Comparison of ENCODE assay signal across 33 cellular contexts in genomic region chr3:39423571-39423970, GRCh38. TPM values are rescaled to one million over a fixed set of nuclear protein-coding genes. Genes with fewer than 3 reads are reported as not detected.
"Had no signal": no experiment of that assay in that cellular context is flagged by ENCODE, and none has a peak within 500 bp of the region (broad histone marks: within the 10 kb centered on the region; RNA-seq: fewer than 3 reads in every experiment).

No MANE protein-coding gene starts in this region.

- ATAC-seq: activated CD4-positive, alpha-beta T cell treated with anti-CD3 and anti-CD28 coated beads for 36 hours; activated CD8-positive, alpha-beta memory T cell treated with anti-CD3 and anti-CD28 coated beads, Interleukin-2, amount 10 ng/mL, durations not matched to agents 7 days and 5 days; activated CD8-positive, alpha-beta T cell treated with anti-CD3 and anti-CD28 coated beads, Interleukin-2, amount 10 ng/mL, durations not matched to agents 7 days and 5 days; activated naive CD8-positive, alpha-beta T cell treated with anti-CD3 and anti-CD28 coated beads, Interleukin-2, amount 50 U/mL, for 24 hours; body of pancreas; effector memory CD8-positive, alpha-beta T cell had no signal

- H3K9me3 ChIP-seq: adrenal gland, body of pancreas, esophagus muscularis mucosa had no signal

- H3K4me3 ChIP-seq: adrenal gland, body of pancreas, esophagus muscularis mucosa had no signal

- DNase-seq: activated CD4-positive, alpha-beta memory T cell treated with anti-CD3 and anti-CD28 coated beads for 36 hours; activated CD4-positive, alpha-beta T cell treated with anti-CD3 and anti-CD28 coated beads for 36 hours; activated CD4-positive, alpha-beta T cell treated with anti-CD3 and anti-CD28 coated beads, Interleukin-2, amount 10 ng/mL, durations not matched to agents 24 days and 14 days; activated CD4-positive, CD25-positive, alpha-beta regulatory T cell; activated CD4-positive, CD25-positive, alpha-beta regulatory T cell treated with anti-CD3 and anti-CD28 coated beads, Interleukin-2, amount 50 U/mL, for 72 hours; activated CD8-positive, alpha-beta memory T cell treated with anti-CD3 and anti-CD28 coated beads, Interleukin-2, amount 10 ng/mL, durations not matched to agents 7 days and 5 days; activated CD8-positive, alpha-beta memory T cell treated with anti-CD3 and anti-CD28 coated beads, Interleukin-2, amount 50 U/mL, for 4 hours; activated CD8-positive, alpha-beta T cell treated with anti-CD3 and anti-CD28 coated beads, Interleukin-2, amount 10 ng/mL, durations not matched to agents 7 days and 5 days; activated effector memory CD4-positive, alpha-beta T cell treated with anti-CD3 and anti-CD28 coated beads, Interleukin-2, amount 50 U/mL, for 16 hours; activated naive CD4-positive, alpha-beta T cell treated with anti-CD3 and anti-CD28 coated beads for 36 hours; activated naive CD8-positive, alpha-beta T cell treated with anti-CD3 and anti-CD28 coated beads for 36 hours; activated naive CD8-positive, alpha-beta T cell treated with anti-CD3 and anti-CD28 coated beads, Interleukin-2, amount 50 U/mL, for 24 hours; activated T-cell treated with anti-CD3 and anti-CD28 coated beads, Interleukin-2, amount 50 U/mL, for 1 hour; activated T-cell treated with anti-CD3 and anti-CD28 coated beads, Interleukin-2, amount 50 U/mL, for 48 hours; adrenal gland; amygdala; aorta; body of pancreas; caudate nucleus; cortex of kidney; dermis blood vessel endothelial cell; effector CD4-positive, alpha-beta T cell; effector memory CD8-positive, alpha-beta T cell; head of caudate nucleus; T-helper 2 cell had no signal

- H3K36me3 ChIP-seq: adrenal gland, esophagus muscularis mucosa had no signal

- H3K27ac ChIP-seq: adrenal gland, body of pancreas, esophagus muscularis mucosa had no signal

- H3K27me3 ChIP-seq: adrenal gland, body of pancreas, esophagus muscularis mucosa had no signal

- H3K4me1 ChIP-seq: adrenal gland, body of pancreas, esophagus muscularis mucosa had no signal

RNA-seq across cellular contexts. Expression of gene MOBP, which starts 43.9 kb away (rescaled TPM):
- total RNA-seq: activated CD4-positive, alpha-beta memory T cell treated with anti-CD3 and anti-CD28 coated beads for 36 hours; activated CD4-positive, alpha-beta T cell treated with anti-CD3 and anti-CD28 coated beads for 36 hours; activated CD4-positive, alpha-beta T cell treated with anti-CD3 and anti-CD28 coated beads, Interleukin-2, amount 10 ng/mL, durations not matched to agents 24 days and 14 days; activated CD8-positive, alpha-beta memory T cell treated with anti-CD3 and anti-CD28 coated beads for 36 hours; activated CD8-positive, alpha-beta memory T cell treated with anti-CD3 and anti-CD28 coated beads, Interleukin-2, amount 10 ng/mL, durations not matched to agents 7 days and 5 days; activated CD8-positive, alpha-beta T cell treated with anti-CD3 and anti-CD28 coated beads, Interleukin-2, amount 10 ng/mL, durations not matched to agents 7 days and 5 days; activated naive CD4-positive, alpha-beta T cell treated with anti-CD3 and anti-CD28 coated beads for 36 hours; activated naive CD8-positive, alpha-beta T cell treated with anti-CD3 and anti-CD28 coated beads for 36 hours; activated T-helper 1 cell treated with anti-CD3 and anti-CD28 coated beads, Interleukin-12 subunit alpha, Interleukin-12 subunit beta, Interleukin-2, Interleukin-4 antibody, amounts not matched to agents 30 ng/mL and 10 ng/mL and 1 ng/mL, durations not matched to agents 14 hours and 24 hours and 36 hours; activated T-helper 2 cell treated with anti-CD3 and anti-CD28 coated beads, Interferon-gamma antibody, Interleukin-2, Interleukin-4, amounts not matched to agents 10 μg/mL and 5 μg/mL and 100 μg/mL, durations not matched to agents 14 hours and 24 hours and 36 hours; body of pancreas; chondrocyte; dermis blood vessel endothelial cell; esophagus muscularis mucosa; fibroblast of lung; fibroblast of villous mesenchyme; T-helper 1 cell treated with Interleukin-12 subunit alpha and Interleukin-12 subunit beta and Interleukin-4 antibody, amounts not matched to agents 30 ng/mL and 1 ng/mL, for 36 hours had no signal
- polyA plus RNA-seq: fibroblast of lung had no signal
